ENCODE assay signal across 9 cellular contexts in the genomic region with DNA sequence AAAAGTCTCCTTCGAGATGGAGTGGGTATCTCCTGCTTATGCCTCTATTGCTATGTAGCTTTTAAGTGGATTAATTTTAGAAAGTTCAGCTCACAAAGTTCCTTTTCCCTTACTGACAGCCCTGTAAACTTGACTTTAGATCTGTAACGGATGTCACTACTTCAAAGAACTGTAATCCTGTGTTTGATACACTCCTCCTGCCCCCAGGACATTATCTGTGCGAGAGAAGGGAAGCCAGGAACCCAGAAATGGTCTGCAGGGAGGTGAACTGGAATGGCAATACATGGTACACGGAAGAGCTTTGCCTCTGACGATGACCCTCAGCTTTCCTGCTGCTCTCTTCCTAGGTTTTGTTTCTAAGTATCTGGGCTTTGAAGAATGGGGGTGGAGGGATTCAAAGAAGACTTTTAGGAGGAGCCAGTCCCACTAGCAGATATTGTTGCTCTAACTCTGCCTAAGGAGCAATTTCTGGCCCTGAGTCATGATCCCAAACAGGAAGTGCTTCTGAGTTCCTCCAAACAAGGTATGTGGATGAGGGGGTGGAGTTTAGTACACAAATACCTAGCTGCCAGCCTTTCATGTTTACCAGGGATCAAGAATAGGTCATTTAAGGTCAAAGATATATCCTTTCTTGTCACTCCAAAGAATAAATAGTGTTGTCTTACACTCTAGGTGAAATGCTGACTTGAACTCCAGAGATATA. TPM values are rescaled to one million over a fixed set of nuclear protein-coding genes. Genes with fewer than 3 reads are reported as not detected.
DNase-seq lines count a peak whose midpoint lies in the region; ATAC-seq, FAIRE-seq and TF ChIP-seq lines count a peak whose summit lies in the region.
"Had no signal": no experiment of that assay in that cellular context is flagged by ENCODE, and none has a peak within 500 bp of the region (broad histone marks: within the 10 kb centered on the region; RNA-seq: fewer than 3 reads in every experiment).

No MANE protein-coding gene starts in this region.

- H3K27me3 ChIP-seq in sigmoid colon: no peaks in the 10 kb centered on the region
- H3K27me3 ChIP-seq: BLaER1 had no signal

- H3K36me3 ChIP-seq in sigmoid colon: no peaks in the 10 kb centered on the region
- H3K36me3 ChIP-seq: BLaER1 had no signal

- TF ChIP-seq CTCF in RWPE1 (conservative IDR thresholded peaks at IDR 0.05; ENCODE audit: low read depth) (no peak), fibroblast of pulmonary artery (IDR thresholded peaks at IDR 0.05; ENCODE audit: low read length, missing control alignments) (no peak), sigmoid colon (IDR thresholded peaks at IDR 0.05) (no peak)

- WGBS in sigmoid colon, 2 donors: 59 to 62% methylated on average over 5 of the region's 5 CpGs

- H3K36me3 Mint-ChIP-seq in activated CD4-positive, alpha-beta T cell treated with anti-CD3 and anti-CD28 coated beads for 36 hours (ENCODE audit: low read depth): no peaks in the 10 kb centered on the region

- H3K9me3 Mint-ChIP-seq in activated CD4-positive, alpha-beta T cell treated with anti-CD3 and anti-CD28 coated beads for 36 hours (ENCODE audit: low read depth): no peaks in the 10 kb centered on the region

- intact Hi-C loops in activated CD4-positive, alpha-beta T cell treated with anti-CD3 and anti-CD28 coated beads for 36 hours (cut with DNase I, micrococcal nuclease): loop anchor here (1.0 to 5.0 kb wide), 5 partner anchors 35 to 696 kb away; a partner anchor contains a TSS
- intact Hi-C loops in sigmoid colon (cut with DNase I): no loop called here

- peak; percentile 61 for ATAC-seq in activated CD4-positive, alpha-beta T cell treated with anti-CD3 and anti-CD28 coated beads for 36 hours
- ATAC-seq in GM19395 (IDR thresholded peaks at IDR 0.05; ENCODE audit: unreplicated experiment): no peak

- H3K9me3 ChIP-seq in sigmoid colon: no peaks in the 10 kb centered on the region

- POLR2A ChIA-PET in activated CD4-positive, alpha-beta T cell treated with anti-CD3 and anti-CD28 coated beads for 36 hours (lab: Charles Lee): no interaction called here
- POLR2A ChIA-PET in RWPE1 (lab: Yijun Ruan, JAX; ENCODE audit: low non-redundant PET): interaction anchor here (0.7 to 1.5 kb wide), 2 partner anchors 34 to 113 kb away, joined by 3 to 4 read pairs; a partner anchor contains a TSS

- no peak for TF ChIP-seq POLR2A in sigmoid colon (IDR thresholded peaks at IDR 0.05)

- peaks cover 46% of the 10 kb centered on the region for H3K4me1 Mint-ChIP-seq in activated CD4-positive, alpha-beta T cell treated with anti-CD3 and anti-CD28 coated beads for 36 hours

- CTCF ChIA-PET in activated CD4-positive, alpha-beta T cell treated with anti-CD3 and anti-CD28 coated beads for 36 hours (lab: Charles Lee): interaction anchor here (0.6 kb wide), 1 partner anchor 49 kb away, joined by 3 read pairs; no protein-coding TSS in a partner anchor
- CTCF ChIA-PET in RWPE1 (lab: Yijun Ruan, JAX): interaction anchor here (0.6 to 0.7 kb wide), 2 partner anchors 51 to 1104 kb away, joined by 3 to 5 read pairs; no protein-coding TSS in a partner anchor

- no peaks in the 10 kb centered on the region for H3K27me3 Mint-ChIP-seq in activated CD4-positive, alpha-beta T cell treated with anti-CD3 and anti-CD28 coated beads for 36 hours

- no peak for FAIRE-seq in frontal cortex (lab: Jason Lieb, UNC)

- H3K4me3 Mint-ChIP-seq in activated CD4-positive, alpha-beta T cell treated with anti-CD3 and anti-CD28 coated beads for 36 hours: no peak overlapping the region

- no peak for TF ChIP-seq EP300 in sigmoid colon (IDR thresholded peaks at IDR 0.05)

- H3K4me3 ChIP-seq in fibroblast of pulmonary artery (replicated peaks; ENCODE audit: low read depth, low read length) (no peak overlapping the region), sigmoid colon (no peak overlapping the region)
- H3K4me3 ChIP-seq: BLaER1 had no signal

- peak overlapping the region; percentile 61 for H3K27ac ChIP-seq in RWPE1
- H3K27ac ChIP-seq in sigmoid colon: peak overlapping the region; percentile 32 to 63 (median 40)
- H3K27ac ChIP-seq: BLaER1 had no signal

- DNase-seq in activated CD4-positive, alpha-beta T cell treated with anti-CD3 and anti-CD28 coated beads for 36 hours: peak; percentile 29
- no peak for DNase-seq in activated CD4-positive, alpha-beta T cell treated with anti-CD3 and anti-CD28 coated beads, Interleukin-2, amount 50 U/mL, for 1 hour
- peak; percentile 92 for DNase-seq in RWPE1 (ENCODE audit: low spot score)
- DNase-seq in fibroblast of pulmonary artery (ENCODE audit: low read depth): peak; percentile 78
- DNase-seq in sigmoid colon: no peak
- no peak for DNase-seq in NCI-H1417 treated with DMSO at 0.1 percent for 48 hours (lab: John Stamatoyannopoulos, UW)
- DNase-seq in frontal cortex (ENCODE audit: low spot score in 2 of 2): no peak

- peaks cover 0 to 29% (median 18%) of the 10 kb centered on the region in 4 donors for H3K4me1 ChIP-seq in sigmoid colon

- H3K27ac Mint-ChIP-seq in activated CD4-positive, alpha-beta T cell treated with anti-CD3 and anti-CD28 coated beads for 36 hours: no peak overlapping the region

RNA-seq across cellular contexts. Expression of a gene that starts 43.4 kb away (rescaled TPM):
- total RNA-seq in activated CD4-positive, alpha-beta T cell treated with anti-CD3 and anti-CD28 coated beads for 36 hours: not detected
- 1 to 10 TPM in 1 of 4 donors, under 1 TPM in 1, not detected in 2; under 0.01 to 1.5 TPM for total RNA-seq in sigmoid colon
- under 1 TPM in 1 of 3 donors, not detected in 2; 0.51 TPM for polyA plus RNA-seq in sigmoid colon
- 0.82 TPM for total RNA-seq in frontal cortex

Comparison
In these comparisons a context has a peak if more than half of its experiments do, and no peak if none do; other contexts are left out.
1. DNase-seq: peak in activated CD4-positive, alpha-beta T cell treated with anti-CD3 and anti-CD28 coated beads for 36 hours (single experiment), RWPE1 (single experiment) and fibroblast of pulmonary artery (single experiment); none in activated CD4-positive, alpha-beta T cell treated with anti-CD3 and anti-CD28 coated beads, Interleukin-2, amount 50 U/mL, for 1 hour (single experiment), sigmoid colon (single experiment), NCI-H1417 treated with DMSO at 0.1 percent for 48 hours (single experiment) and frontal cortex (0 of 2).